ENCODE assay signal across 16 cellular contexts in genomic region chr9:102113191-102113590, GRCh38.
DNase-seq lines count a peak whose midpoint lies in the region; ATAC-seq, FAIRE-seq and TF ChIP-seq lines count a peak whose summit lies in the region.
"Had no signal": no experiment of that assay in that cellular context is flagged by ENCODE, and none has a peak within 500 bp of the region (broad histone marks: within the 10 kb centered on the region; RNA-seq: fewer than 3 reads in every experiment).

No MANE protein-coding gene starts in this region.

- peak; percentile 96 for FAIRE-seq in H54 (lab: Jason Lieb, UNC)
- FAIRE-seq: A549, GM12891, GM19239, HepG2, HTR-8/SVneo had no signal

- H3K9me3 Mint-ChIP-seq in naive thymus-derived CD8-positive, alpha-beta T cell = peaks cover 6 to 32% (median 12%) of the 10 kb centered on the region in 9 donors

- DNase-seq in H54 (ENCODE audit: insufficient read length, low spot score) (no peak), amniotic epithelial cell (ENCODE audit: low read depth) (peak; percentile 0), glomerular visceral epithelial cell (ENCODE audit: extremely low spot score) (peak; percentile 1), iPS-NIHi11 (ENCODE audit: low spot score) (no peak), NCI-H524 (lab: John Stamatoyannopoulos, UW) (no peak), cerebellar nuclear complex (lab: John Stamatoyannopoulos, UW) (no peak)
- no peak for DNase-seq in naive thymus-derived CD8-positive, alpha-beta T cell
- DNase-seq: BE2C; CD4-positive, alpha-beta memory T cell; DMS79; GOT3 had no signal

- POLR2A ChIA-PET in naive thymus-derived CD8-positive, alpha-beta T cell (lab: Charles Lee) = no interaction called here

- no peak for ATAC-seq in naive thymus-derived CD8-positive, alpha-beta T cell
- ATAC-seq: A549, HepG2 had no signal

- H3K4me1 Mint-ChIP-seq in naive thymus-derived CD8-positive, alpha-beta T cell = no peaks in the 10 kb centered on the region
- H3K4me1 Mint-ChIP-seq: CD4-positive, alpha-beta memory T cell had no signal

- no peak overlapping the region for H3K27ac Mint-ChIP-seq in naive thymus-derived CD8-positive, alpha-beta T cell
- H3K27ac Mint-ChIP-seq: CD4-positive, alpha-beta memory T cell had no signal

- no peak for TF ChIP-seq POLR2A in H54 (IDR thresholded peaks at IDR 0.05; ENCODE audit: low read depth, low read length)

- no peaks in the 10 kb centered on the region for H3K27me3 Mint-ChIP-seq in naive thymus-derived CD8-positive, alpha-beta T cell

- no peak overlapping the region for H3K4me3 Mint-ChIP-seq in naive thymus-derived CD8-positive, alpha-beta T cell
- H3K4me3 Mint-ChIP-seq: CD4-positive, alpha-beta memory T cell had no signal

- peaks cover 0 to 4% (median 0%) of the 10 kb centered on the region in 3 donors for H3K36me3 Mint-ChIP-seq in naive thymus-derived CD8-positive, alpha-beta T cell
- H3K36me3 Mint-ChIP-seq: CD4-positive, alpha-beta memory T cell had no signal

Comparison
In these comparisons a context has a peak if more than half of its experiments do, and no peak if none do; other contexts are left out.
1. DNase-seq: peak in amniotic epithelial cell (single experiment) and glomerular visceral epithelial cell (single experiment); none in H54 (single experiment), iPS-NIHi11 (single experiment), NCI-H524 (0 of 2), naive thymus-derived CD8-positive, alpha-beta T cell (0 of 10) and cerebellar nuclear complex (0 of 2).